30 cellular contexts compared by ENCODE assay signal in the genomic region with DNA sequence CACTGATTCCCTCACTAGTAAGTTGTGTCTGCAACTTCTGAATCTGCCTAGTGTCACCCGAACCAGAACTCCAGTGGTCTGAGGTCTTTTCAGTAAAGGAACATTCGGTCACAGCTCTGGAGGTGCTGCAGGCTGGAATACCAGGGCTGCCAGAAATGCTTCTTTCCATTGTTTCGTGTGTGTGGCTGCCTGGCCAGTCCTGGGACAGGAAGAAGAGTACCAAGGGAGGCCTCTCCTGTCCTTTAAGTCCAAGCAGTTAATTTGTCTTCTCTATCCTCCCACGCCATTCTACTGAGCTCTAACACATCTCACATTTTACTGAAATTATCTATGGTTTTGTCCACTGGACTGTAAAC.
DNase-seq lines count a peak whose midpoint lies in the region; ATAC-seq and TF ChIP-seq lines count a peak whose summit lies in the region.
"Had no signal": no experiment of that assay in that cellular context is flagged by ENCODE, and none has a peak within 500 bp of the region (broad histone marks: within the 10 kb centered on the region; RNA-seq: fewer than 3 reads in every experiment).

No MANE protein-coding gene starts in this region.

- H3K27me3 ChIP-seq in psoas muscle (ENCODE audit: insufficient read depth in 3 of 3, low read length in 2 of 3) (no peaks in the 10 kb centered on the region), dorsolateral prefrontal cortex (peaks cover 0 to 7% (median 0%) of the 10 kb centered on the region in 45 donors)
- H3K27me3 ChIP-seq: adrenal gland; BLaER1 treated with 17β-estradiol and CSF1 and Interleukin-3, amounts not matched to agents 10 nM and 100 nM; body of pancreas; esophagus muscularis mucosa; upper lobe of left lung had no signal

- H3K27ac ChIP-seq in HEK293 (ENCODE audit: extremely low read depth, low read depth, low read length) (peak overlapping the region; percentile 75), psoas muscle (no peak overlapping the region), dorsolateral prefrontal cortex (no peak overlapping the region)
- H3K27ac ChIP-seq: adrenal gland; BLaER1 treated with 17β-estradiol and CSF1 and Interleukin-3, amounts not matched to agents 10 nM and 100 nM; body of pancreas; esophagus muscularis mucosa; prostate gland; upper lobe of left lung had no signal

- intact Hi-C loops in psoas muscle (cut with DNase I) = no loop called here
- intact Hi-C loops in dorsolateral prefrontal cortex (cut with DNase I) = no loop called here

- H3K9me3 ChIP-seq in HEK293 (ENCODE audit: control insufficient read depth, insufficient read depth, low read depth, low read length) (no peaks in the 10 kb centered on the region), psoas muscle (no peaks in the 10 kb centered on the region)
- H3K9me3 ChIP-seq: adrenal gland; BLaER1 treated with 17β-estradiol and CSF1 and Interleukin-3, amounts not matched to agents 10 nM and 100 nM; body of pancreas; esophagus muscularis mucosa; prostate gland; upper lobe of left lung had no signal

- TF ChIP-seq CTCF in HEK293 (tag by site-specific recombination; IDR thresholded peaks at IDR 0.05) (no peak), psoas muscle (IDR thresholded peaks at IDR 0.05) (no peak), dorsolateral prefrontal cortex (IDR thresholded peaks at IDR 0.05 in 54 of 56, conservative IDR thresholded peaks at IDR 0.05 in 2 of 56; ENCODE audit: low read depth in 1 of 56, partially characterized antibody in 56 of 56) (no peak)

- CTCF ChIA-PET in HEK293 (lab: Yijun Ruan, JAX) = interaction anchor here (0.6 to 2.0 kb wide), 4 partner anchors 14 to 298 kb away, joined by 3 to 7 read pairs (median 3); a partner anchor contains a TSS

- H3K36me3 ChIP-seq in HEK293 (ENCODE audit: control insufficient read depth in 2 of 2, insufficient read depth in 1 of 2, low read length in 2 of 2) (no peaks in the 10 kb centered on the region), psoas muscle (ENCODE audit: insufficient read depth in 1 of 2, low read depth in 1 of 2) (no peaks in the 10 kb centered on the region)
- H3K36me3 ChIP-seq: adrenal gland; BLaER1 treated with 17β-estradiol and CSF1 and Interleukin-3, amounts not matched to agents 10 nM and 100 nM; esophagus muscularis mucosa; prostate gland; upper lobe of left lung had no signal

- POLR2A ChIA-PET in HEK293 (lab: Yijun Ruan, JAX) = interaction anchor here (0.6 kb wide), 1 partner anchor 48 kb away, joined by 9 read pairs; no protein-coding TSS in a partner anchor

- H3K4me1 ChIP-seq in HEK293 (ENCODE audit: control insufficient read depth, insufficient read depth, low read length) (peaks cover 29% of the 10 kb centered on the region), psoas muscle (peaks cover 9% of the 10 kb centered on the region)
- H3K4me1 ChIP-seq: adrenal gland; BLaER1 treated with 17β-estradiol and CSF1 and Interleukin-3, amounts not matched to agents 10 nM and 100 nM; body of pancreas; prostate gland; upper lobe of left lung had no signal

- 25 to 36% (median 25%) methylated on average over 4 of the region's 4 CpGs for WGBS in psoas muscle, 3 donors

- DNase-seq in UCSD-AML1 (lab: John Stamatoyannopoulos, UW; ENCODE audit: unreplicated experiment) = peak; percentile 9
- DNase-seq in iPS-NIHi7 (ENCODE audit: extremely low spot score) = peak; percentile 19
- no peak for DNase-seq in psoas muscle
- DNase-seq in dorsolateral prefrontal cortex = no peak
- no peak for DNase-seq in EL
- no peak for DNase-seq in activated CD4-positive, alpha-beta T cell treated with anti-CD3 and anti-CD28 coated beads for 48 hours
- DNase-seq: activated CD4-positive, alpha-beta memory T cell treated with anti-CD3 and anti-CD28 coated beads, Interleukin-2, amount 10 ng/mL, durations not matched to agents 7 days and 5 days; activated CD4-positive, alpha-beta T cell treated with anti-CD3 and anti-CD28 coated beads for 1 hour; activated CD8-positive, alpha-beta memory T cell treated with anti-CD3 and anti-CD28 coated beads, Interleukin-2, amount 50 U/mL, for 4 hours; activated naive CD4-positive, alpha-beta T cell treated with anti-CD3 and anti-CD28 coated beads for 36 hours; adrenal gland; body of pancreas; COR-L47; foreskin fibroblast; GDM1; Kasumi-1; left cardiac atrium; naive B cell; NCI-H1436; NCI-H2081 treated with DMSO at 0.1 percent for 48 hours; NCI-H748 treated with DMSO at 0.1 percent for 48 hours; nucleus accumbens; substantia nigra; upper lobe of left lung had no signal

- no peak overlapping the region for H3K4me3 ChIP-seq in HEK293 (ENCODE audit: low read depth, low read length)
- H3K4me3 ChIP-seq in psoas muscle = no peak overlapping the region
- no peak overlapping the region for H3K4me3 ChIP-seq in dorsolateral prefrontal cortex
- H3K4me3 ChIP-seq: adrenal gland; BLaER1 treated with 17β-estradiol and CSF1 and Interleukin-3, amounts not matched to agents 10 nM and 100 nM; body of pancreas; esophagus muscularis mucosa; prostate gland; upper lobe of left lung had no signal

- peak in 3 of 4 donors; percentile 11 to 26 (median 18) for ATAC-seq in psoas muscle
- ATAC-seq: body of pancreas, HCT116, HepG2, left cardiac atrium had no signal

TF ChIP-seq in HEK293, 187 proteins besides CTCF, POLR2A, EP300 and RAD21:
- TF ChIP-seq MYNN (tag by site-specific recombination; IDR thresholded peaks at IDR 0.05; ENCODE audit: borderline replicate concordance) (no peak), ZNF600 (tag by site-specific recombination; IDR thresholded peaks at IDR 0.05) (0 out of 2 replicates have a peak, but pooled peaks have one; percentile 16), HOXA7 (CRISPR knock-in tag; IDR thresholded peaks at IDR 0.05; ENCODE audit: borderline replicate concordance) (no peak), ZNF776 (tag by site-specific recombination; IDR thresholded peaks at IDR 0.05; ENCODE audit: borderline replicate concordance) (no peak), ZFP41 (tag by site-specific recombination; IDR thresholded peaks at IDR 0.05; ENCODE audit: borderline replicate concordance) (no peak)
- TF ChIP-seq, protein P1, sequence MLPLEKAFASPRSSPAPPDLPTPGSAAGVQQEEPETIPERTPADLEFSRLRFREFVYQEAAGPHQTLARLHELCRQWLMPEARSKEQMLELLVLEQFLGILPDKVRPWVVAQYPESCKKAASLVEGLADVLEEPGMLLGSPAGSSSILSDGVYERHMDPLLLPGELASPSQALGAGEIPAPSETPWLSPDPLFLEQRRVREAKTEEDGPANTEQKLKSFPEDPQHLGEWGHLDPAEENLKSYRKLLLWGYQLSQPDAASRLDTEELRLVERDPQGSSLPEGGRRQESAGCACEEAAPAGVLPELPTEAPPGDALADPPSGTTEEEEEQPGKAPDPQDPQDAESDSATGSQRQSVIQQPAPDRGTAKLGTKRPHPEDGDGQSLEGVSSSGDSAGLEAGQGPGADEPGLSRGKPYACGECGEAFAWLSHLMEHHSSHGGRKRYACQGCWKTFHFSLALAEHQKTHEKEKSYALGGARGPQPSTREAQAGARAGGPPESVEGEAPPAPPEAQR (tag by site-specific recombination; IDR thresholded peaks at IDR 0.05) = no peak

Comparison
In these comparisons a context has a peak if more than half of its experiments do, and no peak if none do; other contexts are left out.
1. DNase-seq: peak in UCSD-AML1 (single experiment) and iPS-NIHi7 (single experiment); none in psoas muscle (0 of 2), dorsolateral prefrontal cortex (0 of 10), EL (single experiment) and activated CD4-positive, alpha-beta T cell treated with anti-CD3 and anti-CD28 coated beads for 48 hours (single experiment).